23 cellular contexts compared by ENCODE assay signal in the genomic region with DNA sequence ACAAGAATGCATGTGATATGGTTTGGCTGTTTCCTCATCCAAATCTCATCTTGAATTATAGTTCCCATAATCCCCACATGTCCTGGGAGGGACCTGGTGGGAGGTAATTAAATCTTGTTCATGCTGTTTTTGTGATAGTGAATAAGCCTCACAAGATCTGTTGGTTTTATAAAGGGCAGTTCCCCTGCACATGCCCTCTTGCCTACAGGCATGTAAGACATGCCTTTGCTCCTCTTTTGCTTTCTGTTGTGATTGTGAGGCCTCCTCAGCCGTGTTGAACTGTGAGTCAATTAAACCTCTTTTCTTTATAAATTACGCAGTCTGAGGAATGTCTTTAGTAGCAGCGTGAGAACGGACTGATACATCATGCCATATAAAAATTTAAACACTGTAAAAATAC.
"Had no signal": no experiment of that assay in that cellular context is flagged by ENCODE, and none has a peak within 500 bp of the region (broad histone marks: within the 10 kb centered on the region; RNA-seq: fewer than 3 reads in every experiment).

No MANE protein-coding gene starts in this region.

- H3K27me3 ChIP-seq: colonic mucosa, esophagus squamous epithelium, heart right ventricle, left lung had no signal

- H3K9me3 ChIP-seq: colonic mucosa, esophagus squamous epithelium, heart right ventricle, left lung, lower lobe of right lung, mucosa of descending colon had no signal

- H3K4me3 ChIP-seq: colonic mucosa, esophagus squamous epithelium, heart right ventricle, left lung, lower lobe of right lung, mucosa of descending colon had no signal

- H3K36me3 ChIP-seq: colonic mucosa, esophagus squamous epithelium, heart right ventricle, left lung, lower lobe of right lung had no signal

- DNase-seq: colonic mucosa; cortex of kidney; dermis blood vessel endothelial cell; effector CD8-positive, alpha-beta T cell; effector memory CD8-positive, alpha-beta T cell; endodermal cell; erythroblast; esophagus squamous epithelium; foreskin fibroblast; glutamatergic neuron; head of caudate nucleus; heart right ventricle; hippocampal formation; left cardiac atrium; left lung; left ventricle myocardium superior; lower lobe of right lung; mesenchymal stem cell; mucosa of descending colon; naive B cell; naive thymus-derived CD8-positive, alpha-beta T cell had no signal

- H3K4me1 ChIP-seq: colonic mucosa, esophagus squamous epithelium, heart right ventricle, left lung, lower lobe of right lung had no signal

- ATAC-seq: effector memory CD8-positive, alpha-beta T cell; esophagus mucosa; heart right ventricle; left cardiac atrium; left lung; left ventricle myocardium superior; lower lobe of right lung; mucosa of descending colon; naive thymus-derived CD8-positive, alpha-beta T cell had no signal

- H3K27ac ChIP-seq: colonic mucosa, epithelial cell of prostate, esophagus squamous epithelium, heart right ventricle, left lung, lower lobe of right lung had no signal
